In the genomic region with DNA sequence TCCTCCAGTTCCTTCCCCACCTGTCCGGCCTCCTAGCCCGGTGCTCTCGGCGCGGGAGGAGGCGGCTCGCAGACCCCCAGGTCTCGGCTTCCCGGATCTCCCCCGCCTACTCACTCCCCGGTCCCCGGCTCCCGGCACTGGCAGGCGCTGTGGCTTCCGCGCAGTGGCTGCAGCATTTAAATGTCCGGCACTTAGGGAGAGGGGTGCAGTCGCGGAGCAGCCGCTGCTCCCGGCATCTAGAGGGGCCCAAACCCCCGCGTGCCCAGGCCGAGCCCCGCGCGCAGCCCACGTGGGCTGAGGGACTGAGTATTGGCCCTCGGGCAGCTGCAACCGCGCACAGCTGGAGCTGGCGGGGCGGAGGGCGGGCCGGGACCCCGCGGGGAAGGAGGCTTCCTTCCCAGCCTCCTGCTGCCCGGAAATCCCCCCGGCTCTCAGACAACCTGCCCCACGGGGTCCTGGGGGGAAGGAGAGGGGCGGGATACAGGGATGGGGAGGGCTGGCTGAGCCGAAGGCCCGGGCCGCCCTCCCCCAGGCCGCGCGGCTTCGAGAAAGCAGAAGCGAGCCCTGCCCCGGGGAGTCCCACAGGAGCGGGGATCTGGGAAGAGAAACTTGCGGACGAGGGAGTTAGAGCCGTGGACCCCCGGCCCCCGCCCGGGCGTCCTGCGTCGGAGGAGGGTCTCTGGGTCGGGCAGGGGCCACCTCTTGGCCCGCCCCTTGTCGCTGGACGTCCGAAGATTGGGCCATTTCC, we compare ENCODE assay signal across 9 cellular contexts. TPM values are rescaled to one million over a fixed set of nuclear protein-coding genes. Genes with fewer than 3 reads are reported as not detected.
DNase-seq lines count a peak whose midpoint lies in the region; ATAC-seq, FAIRE-seq and TF ChIP-seq lines count a peak whose summit lies in the region.
"Had no signal": no experiment of that assay in that cellular context is flagged by ENCODE, and none has a peak within 500 bp of the region (broad histone marks: within the 10 kb centered on the region; RNA-seq: fewer than 3 reads in every experiment).

No MANE protein-coding gene starts in this region.

- H4K20me1 ChIP-seq in GM12878 (ENCODE audit: control insufficient read depth, insufficient read depth) = no peaks in the 10 kb centered on the region

- no peak overlapping the region for H3K27ac ChIP-seq in CD4-positive, CD25-positive, alpha-beta regulatory T cell (ENCODE audit: insufficient read depth, low read length, poor library complexity, severe bottlenecking)
- H3K27ac ChIP-seq in GM12878 (ENCODE audit: control insufficient read depth, insufficient read depth) = no peak overlapping the region
- H3K27ac ChIP-seq in transverse colon = no peak overlapping the region

- peak overlapping the region; percentile 50 for H2AFZ ChIP-seq in GM12878 (ENCODE audit: control insufficient read depth, low read depth, low read length)

- ATAC-seq in CD4-positive, CD25-positive, alpha-beta regulatory T cell (ENCODE audit: low read depth in 2 of 2) = peak; percentile 22 to 34
- ATAC-seq in GM12878 = peak; percentile 88
- peak; percentile 46 for ATAC-seq in left colon
- ATAC-seq in GM18511 (IDR thresholded peaks at IDR 0.05; ENCODE audit: unreplicated experiment) = no peak
- ATAC-seq in GM18870 (IDR thresholded peaks at IDR 0.05; ENCODE audit: unreplicated experiment) = no peak

- H3K9me3 ChIP-seq in CD4-positive, CD25-positive, alpha-beta regulatory T cell (ENCODE audit: control insufficient read depth in 2 of 2, low read length in 2 of 2) = no peaks in the 10 kb centered on the region
- H3K9me3 ChIP-seq in GM12878 (replicated peaks; ENCODE audit: control insufficient read depth, insufficient read depth, low read length) = no peaks in the 10 kb centered on the region
- H3K9me3 ChIP-seq in transverse colon = no peaks in the 10 kb centered on the region

- no peak for TF ChIP-seq POLR2A in GM12878 (IDR thresholded peaks at IDR 0.05; ENCODE audit: low read depth, low read length)
- TF ChIP-seq POLR2A in transverse colon (IDR thresholded peaks at IDR 0.05) = no peak

- peaks cover 51% of the 10 kb centered on the region for H3K27me3 Mint-ChIP-seq in CD4-positive, CD25-positive, alpha-beta regulatory T cell
- peaks cover 35% of the 10 kb centered on the region for H3K27me3 Mint-ChIP-seq in IgD-negative memory B cell

- no peak for TF ChIP-seq EP300 in GM12878 (IDR thresholded peaks at IDR 0.05; ENCODE audit: borderline replicate concordance in 1 of 2, control insufficient read depth in 1 of 2, low read depth in 2 of 2, low read length in 2 of 2)
- no peak for TF ChIP-seq EP300 in transverse colon (IDR thresholded peaks at IDR 0.05; ENCODE audit: low read depth)

- in situ Hi-C loops in GM12878 (cut with MboI) (no loop called here), transverse colon (cut with MboI; ENCODE audit: low pct_ligation_motif_present in 1 of 4, low pct_unique_long_range_greater_than_20kb in 1 of 4, low sequenced_read_pairs in 3 of 4) (loop anchor here in 1 of 4 donors (25.0 kb wide), 1 partner anchor 91 kb away; the partner anchor contains the start of gene ZNF213)

- intact Hi-C loops in GM12878 (cut with micrococcal nuclease; ENCODE audit: unreplicated experiment) = no loop called here
- intact Hi-C loops in left colon (cut with DNase I, micrococcal nuclease) = no loop called here
- intact Hi-C loops in transverse colon (cut with DNase I; ENCODE audit: low total_unique reads) = no loop called here

- FAIRE-seq in GM12878 (lab: Jason Lieb, UNC) = no peak

- TF ChIP-seq CTCF in GM12878 (IDR thresholded peaks at IDR 0.05 in 2 of 3, conservative IDR thresholded peaks at IDR 0.05 in 1 of 3; ENCODE audit: control insufficient read depth in 2 of 3, extremely low read depth in 1 of 3, insufficient read depth in 1 of 3, low read depth in 3 of 3, low read length in 3 of 3) = no peak
- no peak for TF ChIP-seq CTCF in transverse colon (IDR thresholded peaks at IDR 0.05)

- H3K27ac Mint-ChIP-seq in CD4-positive, CD25-positive, alpha-beta regulatory T cell = no peak overlapping the region
- no peak overlapping the region for H3K27ac Mint-ChIP-seq in IgD-negative memory B cell

- POLR2A ChIA-PET in GM12878 (lab: Charles Lee) = interaction anchor here (0.5 kb wide), 1 partner anchor 84 kb away, joined by 9 read pairs; no protein-coding TSS in a partner anchor

- no peaks in the 10 kb centered on the region for H3K36me3 ChIP-seq in CD4-positive, CD25-positive, alpha-beta regulatory T cell (ENCODE audit: control insufficient read depth, insufficient read depth, low read length)
- H3K36me3 ChIP-seq in GM12878 (ENCODE audit: control insufficient read depth in 2 of 2, insufficient read depth in 2 of 2, low read length in 1 of 2) (no peaks in the 10 kb centered on the region), transverse colon (no peaks in the 10 kb centered on the region)

- no peaks in the 10 kb centered on the region for H3K36me3 Mint-ChIP-seq in CD4-positive, CD25-positive, alpha-beta regulatory T cell
- H3K36me3 Mint-ChIP-seq in IgD-negative memory B cell = no peaks in the 10 kb centered on the region

- H3K27me3 ChIP-seq in CD4-positive, CD25-positive, alpha-beta regulatory T cell (ENCODE audit: control insufficient read depth, insufficient read depth, low read length) = peaks cover 14% of the 10 kb centered on the region
- H3K27me3 ChIP-seq in GM12878 (replicated peaks in 1 of 2; ENCODE audit: control insufficient read depth in 2 of 2, insufficient read depth in 2 of 2, low read length in 1 of 2) (peaks cover 0 to 1% of the 10 kb centered on the region in 2 experiments; a peak in 2 of 4 replicates), transverse colon (peaks cover 87% of the 10 kb centered on the region)

- 5% methylated on average over 36 of the region's 65 CpGs for WGBS in GM12878 (ENCODE audit: insufficient coverage, insufficient replicate concordance, low lambda C conversion rate, missing lambda C conversion rate)
- 1% methylated on average over 59 of the region's 65 CpGs; no CpG with 5 or more reads in 1 of the 2 donors for WGBS in transverse colon (ENCODE audit: low coverage in 1 of 2), 2 donors

- peak overlapping the region in 3 of 4 donors; percentile 51 to 77 (median 76) for H3K4me3 Mint-ChIP-seq in CD4-positive, CD25-positive, alpha-beta regulatory T cell
- peak overlapping the region; percentile 65 to 92 (median 82) for H3K4me3 Mint-ChIP-seq in IgD-negative memory B cell

- H3K4me3 ChIP-seq in CD4-positive, CD25-positive, alpha-beta regulatory T cell (ENCODE audit: low read depth, low read length) = no peak overlapping the region
- H3K4me3 ChIP-seq in GM12878 (peak overlapping the region; percentile 82), transverse colon (peak overlapping the region in 3 of 4 donors; percentile 7 to 53 (median 25))

- peaks cover 0 to 27% (median 12%) of the 10 kb centered on the region in 4 donors for H3K4me1 Mint-ChIP-seq in CD4-positive, CD25-positive, alpha-beta regulatory T cell
- peaks cover 5 to 7% (median 5%) of the 10 kb centered on the region in 3 donors for H3K4me1 Mint-ChIP-seq in IgD-negative memory B cell

- no peaks in the 10 kb centered on the region for H3K79me2 ChIP-seq in GM12878 (ENCODE audit: control insufficient read depth, insufficient read depth, low read length)

- H3K4me1 ChIP-seq in CD4-positive, CD25-positive, alpha-beta regulatory T cell (ENCODE audit: control insufficient read depth, insufficient read depth, low read length, poor library complexity, severe bottlenecking) = peaks cover 26% of the 10 kb centered on the region
- H3K4me1 ChIP-seq in GM12878 (ENCODE audit: control insufficient read depth, insufficient read depth, low read length) = peaks cover 2% of the 10 kb centered on the region; the same call in 1 of the 2 replicates
- H3K4me1 ChIP-seq in transverse colon = peaks cover 0 to 22% (median 21%) of the 10 kb centered on the region in 4 donors

- peak overlapping the region; percentile 43 for H3K9ac ChIP-seq in GM12878 (ENCODE audit: control insufficient read depth, insufficient read depth, low read length)

- CTCF ChIA-PET in GM12878 (lab: Yijun Ruan, JAX) = interaction anchor here (0.6 to 9.0 kb wide), 3 partner anchors 16 to 42 kb away, joined by 3 to 76 read pairs (median 3); no protein-coding TSS in a partner anchor

- RAD21 ChIA-PET in GM12878 (lab: Charles Lee; ENCODE audit: unreplicated experiment) = no interaction called here

- SMC1A ChIA-PET in GM12878 (lab: Charles Lee; ENCODE audit: uncharacterized antibody, unreplicated experiment) = no interaction called here

- no TSS peak for BruUV-seq in GM12878 (replicated peaks; lab: Mats Ljungman, UMichigan)

- H3K4me2 ChIP-seq in GM12878 (ENCODE audit: control insufficient read depth, insufficient read depth) = peak overlapping the region; percentile 96

- no peak for TF ChIP-seq RAD21 in GM12878 (IDR thresholded peaks at IDR 0.05; ENCODE audit: insufficient read depth, low read depth, low read length)

- H3K9me3 Mint-ChIP-seq in CD4-positive, CD25-positive, alpha-beta regulatory T cell = peaks cover 0 to 2% (median 0%) of the 10 kb centered on the region in 7 donors
- H3K9me3 Mint-ChIP-seq in IgD-negative memory B cell = no peaks in the 10 kb centered on the region

- no peak for DNase-seq in CD4-positive, CD25-positive, alpha-beta regulatory T cell
- no peak for DNase-seq in GM12878 (ENCODE audit: low read depth, low spot score)
- DNase-seq in left colon = peak in 1 of 2 donors; percentile 39
- peak; percentile 37 for DNase-seq in transverse colon
- DNase-seq in stimulated activated CD4-positive, alpha-beta T cell treated with anti-CD3 and anti-CD28 coated beads, Interleukin-2, amount 100 ng/mL, for 24 hours = no peak

RNA-seq across cellular contexts. Expression of gene MMP25, which starts 0.4 kb away (rescaled TPM):
- total RNA-seq in CD4-positive, CD25-positive, alpha-beta regulatory T cell = 1.6 TPM
- polyA plus RNA-seq in CD4-positive, CD25-positive, alpha-beta regulatory T cell = 1 to 10 TPM in 1 of 4 donors, under 1 TPM in 2, not detected in 1; 0.16 to 1.0 (median 0.29) TPM
- 0.40 TPM for polyA plus RNA-seq in IgD-negative memory B cell
- 0.19 and 0.24 TPM in 2 replicates for total RNA-seq in GM12878 (2013; cell fraction: nucleolus; rRNA removed)
- 0.11 and 0.33 TPM in 2 replicates for total RNA-seq in GM12878 (2014; rRNA removed)
- 0.18 and 0.31 TPM in 2 replicates for total RNA-seq in GM12878 (2014; rRNA removed; fragmentation: Illumina TruSeq; extraction: Trizol)
- 0.31 and 0.35 TPM in 2 replicates for total RNA-seq in GM12878 (2021)
- polyA plus RNA-seq in GM12878 (2011; ENCODE audit: low read depth) = not detected
- 0.01 and 0.03 TPM in 2 replicates for polyA plus RNA-seq in GM12878 (2011; rRNA removed)
- 0.01 and 0.05 TPM in 2 replicates for polyA plus RNA-seq in GM12878 (2011; cell fraction: cytosol; rRNA removed)
- polyA plus RNA-seq in GM12878 (2011; cell fraction: nucleus; rRNA removed) = 0.42 and 0.53 TPM in 2 replicates
- polyA plus RNA-seq in GM12878 (2012) = 0.83 and 1.1 TPM in 2 replicates
- polyA plus RNA-seq in GM12878 (2014; fragmentation: Illumina TruSeq; extraction: Trizol) = 0.06 TPM in 1 of 2 replicates, not detected in the other
- polyA plus RNA-seq in GM12878 (2014; fragmentation: Nextera tagmentation; extraction: Ambion mirVana) = under 1 TPM in 1 of 2 experiments, not detected in 1; 0.04 TPM
- polyA plus RNA-seq in GM12878 (2014; rRNA removed) = 0.35 and 0.39 TPM in 2 replicates
- under 1 TPM; 0.13 to 0.36 TPM for polyA plus RNA-seq in GM12878 (2016; fragmentation: Nextera tagmentation; extraction: Ambion mirVana)
- polyA minus RNA-seq in GM12878 (2011; rRNA and poly(A)+ RNA removed) = 0.07 and 0.67 TPM in 2 replicates
- 0.27 TPM in 1 of 2 replicates, not detected in the other for polyA minus RNA-seq in GM12878 (2011; cell fraction: cytosol; rRNA and poly(A)+ RNA removed)
- 0.60 and 0.67 TPM in 2 replicates for polyA minus RNA-seq in GM12878 (2011; cell fraction: nucleus; rRNA and poly(A)+ RNA removed)
- total RNA-seq in left colon = 1 to 10 TPM in 1 of 2 donors, under 1 TPM in 1; 0.70 to 1.1 TPM
- 1 to 10 TPM in 3 of 4 donors, not detected in 1; 1.6 to 9.4 (median 1.8) TPM for total RNA-seq in transverse colon

RNA-seq across cellular contexts. Expression of gene BICDL2, which starts 9.2 kb away (rescaled TPM):
- total RNA-seq in CD4-positive, CD25-positive, alpha-beta regulatory T cell = not detected
- not detected for polyA plus RNA-seq in CD4-positive, CD25-positive, alpha-beta regulatory T cell
- not detected for polyA plus RNA-seq in IgD-negative memory B cell
- not detected in 2 replicates for total RNA-seq in GM12878 (2013; cell fraction: nucleolus; rRNA removed)
- total RNA-seq in GM12878 (2014; rRNA removed) = not detected in 2 replicates
- total RNA-seq in GM12878 (2014; rRNA removed; fragmentation: Illumina TruSeq; extraction: Trizol) = not detected in 2 replicates
- not detected in 2 replicates for total RNA-seq in GM12878 (2021)
- 0.14 TPM for polyA plus RNA-seq in GM12878 (2011; ENCODE audit: low read depth)
- polyA plus RNA-seq in GM12878 (2011; rRNA removed) = not detected in 2 replicates
- 0.01 TPM in 1 of 2 replicates, not detected in the other for polyA plus RNA-seq in GM12878 (2011; cell fraction: cytosol; rRNA removed)
- polyA plus RNA-seq in GM12878 (2011; cell fraction: nucleus; rRNA removed) = not detected in 2 replicates
- polyA plus RNA-seq in GM12878 (2012) = 0.20 and 0.36 TPM in 2 replicates
- polyA plus RNA-seq in GM12878 (2014; fragmentation: Illumina TruSeq; extraction: Trizol) = not detected in 2 replicates
- not detected for polyA plus RNA-seq in GM12878 (2014; fragmentation: Nextera tagmentation; extraction: Ambion mirVana)
- polyA plus RNA-seq in GM12878 (2014; rRNA removed) = not detected in 2 replicates
- not detected for polyA plus RNA-seq in GM12878 (2016; fragmentation: Nextera tagmentation; extraction: Ambion mirVana)
- not detected in 2 replicates for polyA minus RNA-seq in GM12878 (2011; rRNA and poly(A)+ RNA removed)
- not detected in 2 replicates for polyA minus RNA-seq in GM12878 (2011; cell fraction: cytosol; rRNA and poly(A)+ RNA removed)
- not detected in 2 replicates for polyA minus RNA-seq in GM12878 (2011; cell fraction: nucleus; rRNA and poly(A)+ RNA removed)
- 100 to 1,000 TPM in 1 of 2 donors, 10 to 100 TPM in 1; 91.8 to 107 TPM for total RNA-seq in left colon
- total RNA-seq in transverse colon = 100 to 1,000 TPM; 123 to 357 (median 167) TPM
- total RNA-seq: lung microvascular endothelial cell had no signal

RNA-seq across cellular contexts. Expression of gene IL32, which starts 19.5 kb away (rescaled TPM):
- total RNA-seq in CD4-positive, CD25-positive, alpha-beta regulatory T cell = 1,611 TPM
- polyA plus RNA-seq in CD4-positive, CD25-positive, alpha-beta regulatory T cell = 1,000 to 10,000 TPM; 3,219 to 6,021 (median 4,004) TPM
- polyA plus RNA-seq in IgD-negative memory B cell (59.8 TPM), GM12878 (2011; rRNA removed) (92.5 and 122 TPM in 2 replicates), GM12878 (2014; fragmentation: Illumina TruSeq; extraction: Trizol) (30.5 and 54.4 TPM in 2 replicates), GM12878 (2014; fragmentation: Nextera tagmentation; extraction: Ambion mirVana) (10 to 100 TPM; 44.8 to 49.3 TPM), GM12878 (2014; rRNA removed) (74.1 and 82.0 TPM in 2 replicates), GM12878 (2016; fragmentation: Nextera tagmentation; extraction: Ambion mirVana) (10 to 100 TPM; 51.1 to 57.2 TPM)
- 76.5 and 84.9 TPM in 2 replicates for total RNA-seq in GM12878 (2013; cell fraction: nucleolus; rRNA removed)
- total RNA-seq in GM12878 (2014; rRNA removed) (61.5 and 70.0 TPM in 2 replicates), GM12878 (2014; rRNA removed; fragmentation: Illumina TruSeq; extraction: Trizol) (25.8 and 27.0 TPM in 2 replicates), GM12878 (2021) (69.5 and 72.6 TPM in 2 replicates), left colon (100 to 1,000 TPM; 265 to 865 TPM), transverse colon (100 to 1,000 TPM in 3 of 4 donors, 10 to 100 TPM in 1; 21.9 to 720 (median 492) TPM)
- polyA plus RNA-seq in GM12878 (2011; ENCODE audit: low read depth) = 89.9 TPM
- polyA plus RNA-seq in GM12878 (2011; cell fraction: cytosol; rRNA removed) = 206 and 287 TPM in 2 replicates
- 208 and 325 TPM in 2 replicates for polyA plus RNA-seq in GM12878 (2011; cell fraction: nucleus; rRNA removed)
- polyA plus RNA-seq in GM12878 (2012) = 178 and 191 TPM in 2 replicates
- polyA minus RNA-seq in GM12878 (2011; rRNA and poly(A)+ RNA removed) = 37.9 and 97.9 TPM in 2 replicates
- 52.2 and 53.5 TPM in 2 replicates for polyA minus RNA-seq in GM12878 (2011; cell fraction: cytosol; rRNA and poly(A)+ RNA removed)
- polyA minus RNA-seq in GM12878 (2011; cell fraction: nucleus; rRNA and poly(A)+ RNA removed) = 55.2 and 62.4 TPM in 2 replicates

RNA-seq across cellular contexts. Expression of gene THOC6, which starts 22.1 kb away (rescaled TPM):
- total RNA-seq in CD4-positive, CD25-positive, alpha-beta regulatory T cell = 16.2 TPM
- polyA plus RNA-seq in CD4-positive, CD25-positive, alpha-beta regulatory T cell = 10 to 100 TPM; 37.1 to 49.2 (median 41.0) TPM
- polyA plus RNA-seq in IgD-negative memory B cell (48.2 TPM), GM12878 (2011; rRNA removed) (15.5 and 27.3 TPM in 2 replicates), GM12878 (2014; fragmentation: Illumina TruSeq; extraction: Trizol) (4.8 and 14.3 TPM in 2 replicates), GM12878 (2014; fragmentation: Nextera tagmentation; extraction: Ambion mirVana) (1 to 10 TPM; 1.0 to 2.4 TPM), GM12878 (2014; rRNA removed) (31.7 and 35.2 TPM in 2 replicates), GM12878 (2016; fragmentation: Nextera tagmentation; extraction: Ambion mirVana) (10 to 100 TPM; 53.7 to 54.4 TPM)
- total RNA-seq in GM12878 (2013; cell fraction: nucleolus; rRNA removed) = 8.7 and 11.1 TPM in 2 replicates
- total RNA-seq in GM12878 (2014; rRNA removed) (21.6 and 28.5 TPM in 2 replicates), GM12878 (2014; rRNA removed; fragmentation: Illumina TruSeq; extraction: Trizol) (15.1 and 15.9 TPM in 2 replicates), GM12878 (2021) (31.6 and 33.1 TPM in 2 replicates), left colon (10 to 100 TPM; 18.8 to 19.3 TPM), transverse colon (10 to 100 TPM; 10.1 to 42.8 (median 17.6) TPM)
- polyA plus RNA-seq in GM12878 (2011; ENCODE audit: low read depth) = 12.2 TPM
- polyA plus RNA-seq in GM12878 (2011; cell fraction: cytosol; rRNA removed) = 46.8 and 56.3 TPM in 2 replicates
- polyA plus RNA-seq in GM12878 (2011; cell fraction: nucleus; rRNA removed) = 79.2 and 92.0 TPM in 2 replicates
- 21.6 and 22.1 TPM in 2 replicates for polyA plus RNA-seq in GM12878 (2012)
- 24.2 and 39.7 TPM in 2 replicates for polyA minus RNA-seq in GM12878 (2011; rRNA and poly(A)+ RNA removed)
- 15.9 and 22.9 TPM in 2 replicates for polyA minus RNA-seq in GM12878 (2011; cell fraction: cytosol; rRNA and poly(A)+ RNA removed)
- 12.2 and 14.4 TPM in 2 replicates for polyA minus RNA-seq in GM12878 (2011; cell fraction: nucleus; rRNA and poly(A)+ RNA removed)

RNA-seq across cellular contexts. Expression of gene HCFC1R1, which starts 22.2 kb away (rescaled TPM):
- 12.9 TPM for total RNA-seq in CD4-positive, CD25-positive, alpha-beta regulatory T cell
- polyA plus RNA-seq in CD4-positive, CD25-positive, alpha-beta regulatory T cell = 10 to 100 TPM; 18.0 to 20.7 (median 19.0) TPM
- polyA plus RNA-seq in IgD-negative memory B cell (26.2 TPM), GM12878 (2011; rRNA removed) (6.8 and 14.3 TPM in 2 replicates), GM12878 (2014; fragmentation: Illumina TruSeq; extraction: Trizol) (4.8 and 11.5 TPM in 2 replicates), GM12878 (2014; fragmentation: Nextera tagmentation; extraction: Ambion mirVana) (10 to 100 TPM in 1 of 2 experiments, 1 to 10 TPM in 1; 2.8 to 10.2 TPM), GM12878 (2014; rRNA removed) (41.9 and 48.1 TPM in 2 replicates), GM12878 (2016; fragmentation: Nextera tagmentation; extraction: Ambion mirVana) (10 to 100 TPM; 31.4 to 42.5 TPM)
- total RNA-seq in GM12878 (2013; cell fraction: nucleolus; rRNA removed) = 2.1 and 4.9 TPM in 2 replicates
- total RNA-seq in GM12878 (2014; rRNA removed) (35.9 and 40.7 TPM in 2 replicates), GM12878 (2014; rRNA removed; fragmentation: Illumina TruSeq; extraction: Trizol) (13.7 and 14.6 TPM in 2 replicates), GM12878 (2021) (26.6 and 31.7 TPM in 2 replicates), left colon (10 to 100 TPM; 26.6 to 31.4 TPM), transverse colon (10 to 100 TPM in 2 of 4 donors, 1 to 10 TPM in 2; 4.4 to 35.4 (median 17.5) TPM)
- 19.7 TPM for polyA plus RNA-seq in GM12878 (2011; ENCODE audit: low read depth)
- 32.2 and 43.9 TPM in 2 replicates for polyA plus RNA-seq in GM12878 (2011; cell fraction: cytosol; rRNA removed)
- 23.6 and 24.4 TPM in 2 replicates for polyA plus RNA-seq in GM12878 (2011; cell fraction: nucleus; rRNA removed)
- 32.7 and 35.7 TPM in 2 replicates for polyA plus RNA-seq in GM12878 (2012)
- 3.3 and 14.3 TPM in 2 replicates for polyA minus RNA-seq in GM12878 (2011; rRNA and poly(A)+ RNA removed)
- polyA minus RNA-seq in GM12878 (2011; cell fraction: cytosol; rRNA and poly(A)+ RNA removed) = 14.7 and 14.8 TPM in 2 replicates
- polyA minus RNA-seq in GM12878 (2011; cell fraction: nucleus; rRNA and poly(A)+ RNA removed) = 3.3 and 5.1 TPM in 2 replicates

Comparison
In these comparisons a context has a peak if more than half of its experiments do, and no peak if none do; other contexts are left out.
1. ATAC-seq: peak in CD4-positive, CD25-positive, alpha-beta regulatory T cell (2 of 2), GM12878 (single experiment) and left colon (single experiment); none in GM18511 (single experiment) and GM18870 (single experiment).
2. RNA of gene BICDL2, which starts 9.2 kb away (total RNA-seq): 123 to 357 TPM in transverse colon and 91.8 to 107 TPM in left colon; not detected in CD4-positive, CD25-positive, alpha-beta regulatory T cell (single experiment) and not detected in GM12878; every median in the first group is over 10 times any median in the second.